7 cellular contexts compared by ENCODE assay signal in genomic region chr6:166383817-166384363, GRCh38. TPM values are rescaled to one million over a fixed set of nuclear protein-coding genes. Genes with fewer than 3 reads are reported as not detected.
DNase-seq lines count a peak whose midpoint lies in the region; ATAC-seq and TF ChIP-seq lines count a peak whose summit lies in the region.
"Not testable (repeated sequence)": the region's sequence is repeated elsewhere in the genome, so short reads cannot be mapped to it uniquely, and the experiment has no call there.

No MANE protein-coding gene starts in this region.

- not testable (repeated sequence) for H3F3A ChIP-seq in smooth muscle cell (ENCODE audit: low read depth)

- not testable (repeated sequence) for H3K27me3 Mint-ChIP-seq in T-helper 2 cell treated with Interferon-gamma antibody and Interleukin-4, amounts not matched to agents 5 μg/mL and 100 μg/mL, for 36 hours (ENCODE audit: low read depth); activated naive CD8-positive, alpha-beta T cell

- H4K20me1 ChIP-seq in smooth muscle cell (ENCODE audit: low read depth) = not testable (repeated sequence)

- H3K27ac ChIP-seq in HUES6 (ENCODE audit: low read depth, low read length) (peak overlapping the region; percentile 19; the same call in 1 of the 2 replicates), esophagus (ENCODE audit: low read depth in 2 of 2, low read length in 1 of 2) (peak overlapping the region; percentile 96), lung (ENCODE audit: low read depth in 1 of 2, low read length in 1 of 2) (peak overlapping the region; percentile 93 to 99), smooth muscle cell (ENCODE audit: low read depth) (peak overlapping the region; percentile 82)

- 20 to 21% methylated on average over 20 of the region's 20 CpGs for WGBS in esophagus, 2 donors
- WGBS in lung, 2 donors = 11 to 17% methylated on average over 20 of the region's 20 CpGs
- WGBS in smooth muscle cell (ENCODE audit: low lambda C conversion rate) = 32% methylated on average over 20 of the region's 20 CpGs

- H3K4me3 ChIP-seq in HUES6 (ENCODE audit: low read depth, low read length) (peak overlapping the region; percentile 90), esophagus (ENCODE audit: low read depth in 1 of 2, low read length in 2 of 2) (peak overlapping the region; percentile 93 to 95), lung (peak overlapping the region; percentile 88), smooth muscle cell (peak overlapping the region; percentile 98)

- H3K27ac Mint-ChIP-seq in T-helper 2 cell treated with Interferon-gamma antibody and Interleukin-4, amounts not matched to agents 5 μg/mL and 100 μg/mL, for 36 hours = peak overlapping the region; percentile 77
- H3K27ac Mint-ChIP-seq in activated naive CD8-positive, alpha-beta T cell = peak overlapping the region; percentile 61

- H3K9me3 Mint-ChIP-seq in T-helper 2 cell treated with Interferon-gamma antibody and Interleukin-4, amounts not matched to agents 5 μg/mL and 100 μg/mL, for 36 hours; activated naive CD8-positive, alpha-beta T cell (ENCODE audit: low read depth): not testable (repeated sequence)

- not testable (repeated sequence) for H3K79me2 ChIP-seq in smooth muscle cell (ENCODE audit: low read depth)

- H2AFZ ChIP-seq in smooth muscle cell (ENCODE audit: low read depth) = peak overlapping the region; percentile 96

- peak; percentile 28 for DNase-seq in T-helper 2 cell treated with Interferon-gamma antibody and Interleukin-4, amounts not matched to agents 5 μg/mL and 100 μg/mL, for 36 hours (ENCODE audit: low spot score)
- not testable (repeated sequence) for DNase-seq in lung (ENCODE audit: low spot score); smooth muscle cell (lab: John Stamatoyannopoulos, UW; ENCODE audit: unreplicated experiment)

- peaks cover 11% of the 10 kb centered on the region for H3K4me1 Mint-ChIP-seq in T-helper 2 cell treated with Interferon-gamma antibody and Interleukin-4, amounts not matched to agents 5 μg/mL and 100 μg/mL, for 36 hours (ENCODE audit: low read depth)
- peaks cover 16% of the 10 kb centered on the region for H3K4me1 Mint-ChIP-seq in activated naive CD8-positive, alpha-beta T cell (ENCODE audit: low read depth)

- H3K27me3 ChIP-seq in HUES6 (ENCODE audit: control insufficient read depth, insufficient read depth, low read length); esophagus (ENCODE audit: control insufficient read depth in 1 of 2, insufficient read depth in 2 of 2, low read length in 2 of 2); lung (ENCODE audit: control insufficient read depth, insufficient read depth); smooth muscle cell (ENCODE audit: low read depth): not testable (repeated sequence)

- not testable (repeated sequence) for H3K36me3 Mint-ChIP-seq in T-helper 2 cell treated with Interferon-gamma antibody and Interleukin-4, amounts not matched to agents 5 μg/mL and 100 μg/mL, for 36 hours (ENCODE audit: low read depth); activated naive CD8-positive, alpha-beta T cell

- H3K9ac ChIP-seq in HUES6 (ENCODE audit: low read length) (peak overlapping the region; percentile 76), smooth muscle cell (ENCODE audit: low read depth) (peak overlapping the region; percentile 78)

- not testable (repeated sequence) for H3K36me3 ChIP-seq in HUES6 (ENCODE audit: control insufficient read depth, insufficient read depth, low read length); esophagus (ENCODE audit: control insufficient read depth in 2 of 2, insufficient read depth in 2 of 2, low read length in 1 of 2); lung (ENCODE audit: control insufficient read depth in 2 of 2, insufficient read depth in 2 of 2, low read length in 2 of 2); smooth muscle cell (ENCODE audit: low read depth)

- not testable (repeated sequence) for TF ChIP-seq CTCF in lung (IDR thresholded peaks at IDR 0.05; ENCODE audit: control extremely low read depth, extremely low read depth); smooth muscle cell (IDR thresholded peaks at IDR 0.05; ENCODE audit: borderline replicate concordance, insufficient read depth, poor library complexity, severe bottlenecking)

- H3K4me2 ChIP-seq in smooth muscle cell = peak overlapping the region; percentile 99

- ATAC-seq in GM19351 (IDR thresholded peaks at IDR 0.05; ENCODE audit: unreplicated experiment) = peak; percentile 3
- not testable (repeated sequence) for ATAC-seq in lung (ENCODE audit: insufficient read depth, low FRiP score)

- H3K4me1 ChIP-seq in HUES6 (ENCODE audit: control insufficient read depth, insufficient read depth, low read length); esophagus (ENCODE audit: control insufficient read depth in 2 of 2, insufficient read depth in 2 of 2, low read length in 1 of 2); lung (ENCODE audit: control insufficient read depth in 2 of 2, insufficient read depth in 2 of 2, low read length in 2 of 2); smooth muscle cell (ENCODE audit: low read depth): not testable (repeated sequence)

- peak overlapping the region; percentile 85 for H3K4me3 Mint-ChIP-seq in T-helper 2 cell treated with Interferon-gamma antibody and Interleukin-4, amounts not matched to agents 5 μg/mL and 100 μg/mL, for 36 hours
- peak overlapping the region; percentile 91 for H3K4me3 Mint-ChIP-seq in activated naive CD8-positive, alpha-beta T cell

- H3K9me3 ChIP-seq in HUES6 (ENCODE audit: control insufficient read depth, insufficient read depth, low read depth, low read length); esophagus (ENCODE audit: control insufficient read depth in 2 of 2, insufficient read depth in 1 of 2, low read depth in 1 of 2, low read length in 1 of 2); lung (ENCODE audit: control insufficient read depth in 2 of 2, insufficient read depth in 1 of 2, low read length in 1 of 2); smooth muscle cell (replicated peaks; ENCODE audit: low read depth): not testable (repeated sequence)

RNA-seq across cellular contexts. Expression of gene MPC1, which starts 1.1 kb away (rescaled TPM):
- polyA plus RNA-seq in esophagus = 10 to 100 TPM; 53.0 to 65.5 TPM
- 10 to 100 TPM; 30.1 to 60.8 TPM for total RNA-seq in lung
- 100 to 1,000 TPM in 1 of 2 donors, 10 to 100 TPM in 1; 52.3 to 103 TPM for polyA plus RNA-seq in lung
- 36.5 and 49.0 TPM in 2 replicates for total RNA-seq in smooth muscle cell
- 52.3 and 57.4 TPM in 2 replicates for polyA plus RNA-seq in smooth muscle cell

RNA-seq across cellular contexts. Expression of gene SFT2D1, which starts 41.5 kb away (rescaled TPM):
- 10 to 100 TPM; 37.3 to 42.4 TPM for polyA plus RNA-seq in esophagus
- total RNA-seq in lung = 10 to 100 TPM; 40.8 to 47.0 TPM
- 10 to 100 TPM; 70.5 to 81.2 TPM for polyA plus RNA-seq in lung
- 50.3 and 59.9 TPM in 2 replicates for total RNA-seq in smooth muscle cell
- polyA plus RNA-seq in smooth muscle cell = 81.2 and 82.3 TPM in 2 replicates

Comparison
In these comparisons a context has a peak if more than half of its experiments do, and no peak if none do; other contexts are left out.
1. H3K27ac ChIP-seq: peak in every context shown above with its lines; median percentile 96 in esophagus; 96 in lung; 82 in smooth muscle cell; 19 in HUES6.